In genomic region chr19:18351544-18351943, GRCh38 we compare ENCODE assay signal across 30 cellular contexts. TPM values are rescaled to one million over a fixed set of nuclear protein-coding genes. Genes with fewer than 3 reads are reported as not detected.
DNase-seq lines count a peak whose midpoint lies in the region; ATAC-seq, FAIRE-seq and TF ChIP-seq lines count a peak whose summit lies in the region.
"Had no signal": no experiment of that assay in that cellular context is flagged by ENCODE, and none has a peak within 500 bp of the region (broad histone marks: within the 10 kb centered on the region; RNA-seq: fewer than 3 reads in every experiment).

No MANE protein-coding gene starts in this region.

- H3K27me3 ChIP-seq in Panc1 (ENCODE audit: control insufficient read depth, insufficient read depth, low read length) (no peaks in the 10 kb centered on the region), K562 (ENCODE audit: control insufficient read depth in 2 of 2, insufficient read depth in 2 of 2, low read length in 2 of 2) (no peaks in the 10 kb centered on the region), aorta (ENCODE audit: control insufficient read depth in 1 of 2, insufficient read depth in 2 of 2, low read length in 1 of 2) (no peaks in the 10 kb centered on the region)
- H3K27me3 ChIP-seq: BLaER1 had no signal

- no peak overlapping the region for H3K27ac ChIP-seq in HEK293 (ENCODE audit: extremely low read depth, low read depth, low read length)
- H3K27ac ChIP-seq in Panc1 (ENCODE audit: low read length), result peak overlapping the region; percentile 34; the same call in 1 of the 2 replicates
- no peak overlapping the region for H3K27ac ChIP-seq in K562 (ENCODE audit: extremely low read depth, low read depth, low read length)
- H3K27ac ChIP-seq in aorta (ENCODE audit: low read depth in 1 of 2, low read length in 2 of 2), result no peak overlapping the region
- H3K27ac ChIP-seq: BLaER1 had no signal

- no peak for DNase-seq in Panc1 (ENCODE audit: low read depth, low spot score)
- no peak for DNase-seq in K562 (ENCODE audit: extremely low read depth in 1 of 4, low spot score in 3 of 4)
- DNase-seq in aorta, result no peak
- DNase-seq: 8988T; ACHN; BE2C; C1 segment of cervical spinal cord; CD4-positive, alpha-beta memory T cell; CD4-positive, CD25-positive, alpha-beta regulatory T cell; CD8-positive, alpha-beta memory T cell; COR-L47; DMS 273 treated with DMSO at 0.1 percent for 48 hours; DMS153; DMS53; DMS79; DND-41; EL; GDM1 had no signal

- H3K36me3 ChIP-seq in HEK293 (ENCODE audit: control insufficient read depth in 2 of 2, insufficient read depth in 1 of 2, low read length in 2 of 2) (peaks cover 0 to 7% of the 10 kb centered on the region in 2 experiments; a peak in 1 of 3 replicates), Panc1 (ENCODE audit: control insufficient read depth, insufficient read depth, low read length) (no peaks in the 10 kb centered on the region), K562 (ENCODE audit: control insufficient read depth, insufficient read depth, low read length) (peaks cover 43% of the 10 kb centered on the region), aorta (ENCODE audit: control insufficient read depth in 1 of 2, insufficient read depth in 2 of 2, low read length in 1 of 2) (no peaks in the 10 kb centered on the region)
- H3K36me3 ChIP-seq: BE2C had no signal

- no peak overlapping the region for H3K9ac ChIP-seq in K562 (ENCODE audit: insufficient read depth in 1 of 2, low read depth in 2 of 2, low read length in 2 of 2)
- H3K9ac ChIP-seq: BLaER1 had no signal

- H3K4me1 ChIP-seq in HEK293 (ENCODE audit: control insufficient read depth, insufficient read depth, low read length) (no peaks in the 10 kb centered on the region), Panc1 (ENCODE audit: control insufficient read depth, insufficient read depth, low read length) (no peaks in the 10 kb centered on the region), K562 (replicated peaks in 1 of 2; ENCODE audit: control insufficient read depth in 2 of 2, insufficient read depth in 2 of 2, low read length in 2 of 2) (no peaks in the 10 kb centered on the region), aorta (ENCODE audit: control insufficient read depth in 1 of 2, insufficient read depth in 2 of 2, low read length in 2 of 2) (no peaks in the 10 kb centered on the region)
- H3K4me1 ChIP-seq: BE2C, BLaER1 had no signal

- TF ChIP-seq POLR2A in K562 (conservative IDR thresholded peaks at IDR 0.05), result no peak

- H2AFZ ChIP-seq in K562 (ENCODE audit: low read depth, low read length), result no peak overlapping the region

- in situ Hi-C loops in Panc1 (cut with HindIII; ENCODE audit: low pct_unique_long_range_greater_than_20kb, low sequenced_read_pairs), result no loop called here
- in situ Hi-C loops in K562 (cut with MboI), result no loop called here

- H3K9me3 ChIP-seq in HEK293 (ENCODE audit: control insufficient read depth, insufficient read depth, low read depth, low read length), result no peaks in the 10 kb centered on the region
- H3K9me3 ChIP-seq in Panc1 (ENCODE audit: control insufficient read depth, insufficient read depth, low read depth, low read length), result no peaks in the 10 kb centered on the region
- H3K9me3 ChIP-seq in K562 (replicated peaks; ENCODE audit: control insufficient read depth, insufficient read depth, low read depth, low read length), result no peaks in the 10 kb centered on the region
- H3K9me3 ChIP-seq in aorta (ENCODE audit: control insufficient read depth, low read length), result no peaks in the 10 kb centered on the region
- H3K9me3 ChIP-seq: BE2C, BLaER1 had no signal

- H3K4me3 ChIP-seq in HEK293 (ENCODE audit: low read depth, low read length), result no peak overlapping the region
- no peak overlapping the region for H3K4me3 ChIP-seq in Panc1 (ENCODE audit: low read depth in 2 of 2, low read length in 2 of 2)
- no peak overlapping the region for H3K4me3 ChIP-seq in K562
- no peak overlapping the region for H3K4me3 ChIP-seq in aorta (ENCODE audit: low read length in 2 of 2)
- H3K4me3 ChIP-seq: BLaER1, GM12878 had no signal

- POLR2A ChIA-PET in HEK293 (lab: Yijun Ruan, JAX) (interaction anchor here (0.7 kb wide), 1 partner anchor 137 kb away, joined by 5 read pairs; no protein-coding TSS in a partner anchor), Panc1 (lab: Charles Lee) (no interaction called here), K562 (lab: Yijun Ruan, JAX) (no interaction called here)

- TF ChIP-seq CTCF in HEK293 (tag by site-specific recombination; IDR thresholded peaks at IDR 0.05) (no peak), Panc1 (IDR thresholded peaks at IDR 0.05) (no peak), K562 (IDR thresholded peaks at IDR 0.05 in 2 of 3, conservative IDR thresholded peaks at IDR 0.05 in 1 of 3; ENCODE audit: insufficient read depth in 2 of 3, low read depth in 1 of 3, low read length in 3 of 3) (no peak)

- TF ChIP-seq RAD21 in K562 (CRISPR knock-in tag; conservative IDR thresholded peaks at IDR 0.05 in 1 of 2, IDR thresholded peaks at IDR 0.05 in 1 of 2), result no peak

- 90% methylated on average over 6 of the region's 7 CpGs for WGBS in K562 (ENCODE audit: insufficient coverage, low coverage, missing lambda C conversion rate)
- WGBS in aorta, 2 donors, result 91 to 94% methylated on average over 7 of the region's 7 CpGs

- CTCF ChIA-PET in HEK293 (lab: Yijun Ruan, JAX) (interaction anchor here (0.8 to 4.6 kb wide), 3 partner anchors 13 to 41 kb away, joined by 4 to 46 read pairs (median 22); no protein-coding TSS in a partner anchor), Panc1 (lab: Charles Lee) (no interaction called here), K562 (lab: Yijun Ruan, JAX; ENCODE audit: low intra/inter-chr PET ratio) (no interaction called here)

- intact Hi-C loops in Panc1 (cut with micrococcal nuclease; ENCODE audit: unreplicated experiment) (no loop called here), K562 (cut with micrococcal nuclease) (no loop called here), aorta (cut with DNase I) (loop anchor here in 1 of 2 donors (5.0 kb wide), 1 partner anchor 36 kb away; the partner anchor contains the start of gene GDF15)

- H3K79me2 ChIP-seq in K562 (ENCODE audit: control insufficient read depth, insufficient read depth, low read length), result peaks cover 11% of the 10 kb centered on the region; the same call in 2 of the 3 replicates

- ATAC-seq in Panc1, result no peak
- ATAC-seq in K562, result no peak
- ATAC-seq in GM18520 (IDR thresholded peaks at IDR 0.05; ENCODE audit: unreplicated experiment), result no peak
- ATAC-seq in aorta (ENCODE audit: low FRiP score), result no peak
- ATAC-seq: GM12878 had no signal

- no peaks in the 10 kb centered on the region for H4K20me1 ChIP-seq in K562 (replicated peaks; ENCODE audit: control insufficient read depth, insufficient read depth, low read length)
- H4K20me1 ChIP-seq: BLaER1 had no signal

- no TSS peak for BruUV-seq in Panc1 (replicated peaks; lab: Mats Ljungman, UMichigan)
- no TSS peak for BruUV-seq in K562 (replicated peaks; lab: Mats Ljungman, UMichigan)

- TF ChIP-seq EP300 in K562 (IDR thresholded peaks at IDR 0.05; ENCODE audit: low read length), result no peak

- no peak overlapping the region for H3K4me2 ChIP-seq in K562 (ENCODE audit: insufficient read depth, low read length)
- H3K4me2 ChIP-seq: BLaER1 had no signal

- H3K9me1 ChIP-seq in K562 (ENCODE audit: control insufficient read depth, insufficient read depth, low read length), result no peaks in the 10 kb centered on the region

- FAIRE-seq in K562 (lab: Jason Lieb, UNC), result no peak
- FAIRE-seq: A204.1, GM12878, GM12892, GM18507, GM19239 had no signal

RNA-seq across cellular contexts. Expression of gene PGPEP1, which starts 11.1 kb away (rescaled TPM):
- total RNA-seq in Panc1 (2021; ENCODE audit: unreplicated experiment) (36.3 TPM), K562 (2014; rRNA removed) (29.5 and 33.8 TPM in 2 replicates), K562 (2014; rRNA removed; fragmentation: Illumina TruSeq; extraction: Trizol) (32.2 and 33.5 TPM in 2 replicates), K562 (2015; rRNA removed; fragmentation: Illumina TruSeq; extraction: Trizol) (37.3 and 38.5 TPM in 2 replicates), K562 (2021) (61.7 and 69.6 TPM in 2 replicates), aorta (10 to 100 TPM; 41.5 to 46.9 TPM)
- polyA plus RNA-seq in Panc1 (2012; ENCODE audit: insufficient read length), result 24.0 TPM
- total RNA-seq in K562 (2011; cell fraction: chromatin; rRNA removed; ENCODE audit: low replicate concordance), result 44.2 and 152 TPM in 2 replicates
- 93.0 and 102 TPM in 2 replicates for total RNA-seq in K562 (2011; cell fraction: nucleolus; rRNA removed)
- total RNA-seq in K562 (2011; cell fraction: nucleoplasm; rRNA removed), result 67.2 and 79.3 TPM in 2 replicates
- polyA plus RNA-seq in K562 (2011; rRNA removed) (37.8 and 43.0 TPM in 2 replicates), K562 (2014; fragmentation: Illumina TruSeq; extraction: Trizol) (36.1 and 36.4 TPM in 2 replicates), K562 (2014; fragmentation: Nextera tagmentation; extraction: Ambion mirVana) (10 to 100 TPM in 1 of 2 experiments, 1 to 10 TPM in 1; 10.0 to 13.4 TPM), K562 (2014; rRNA removed) (32.1 and 33.5 TPM in 2 replicates), aorta (10 to 100 TPM; 19.2 to 25.3 TPM)
- 33.8 and 35.3 TPM in 2 replicates for polyA plus RNA-seq in K562 (2011; cell fraction: cytosol; rRNA removed)
- polyA plus RNA-seq in K562 (2011; cell fraction: nucleus; rRNA removed), result 40.8 and 54.8 TPM in 2 replicates
- 28.3 and 41.7 TPM in 2 replicates for polyA plus RNA-seq in K562 (2012)
- 49.2 and 73.9 TPM in 2 replicates for polyA minus RNA-seq in K562 (2011; rRNA and poly(A)+ RNA removed)
- polyA minus RNA-seq in K562 (2011; cell fraction: cytosol; rRNA and poly(A)+ RNA removed), result 39.5 and 43.2 TPM in 2 replicates
- 33.0 and 37.7 TPM in 2 replicates for polyA minus RNA-seq in K562 (2011; cell fraction: nucleus; rRNA and poly(A)+ RNA removed)

RNA-seq across cellular contexts. Expression of gene LSM4, which starts 28.7 kb away (rescaled TPM):
- total RNA-seq in Panc1 (2021; ENCODE audit: unreplicated experiment), result 209 TPM
- 226 TPM for polyA plus RNA-seq in Panc1 (2012; ENCODE audit: insufficient read length)
- 34.5 and 96.0 TPM in 2 replicates for total RNA-seq in K562 (2011; cell fraction: chromatin; rRNA removed; ENCODE audit: low replicate concordance)
- 110 and 120 TPM in 2 replicates for total RNA-seq in K562 (2011; cell fraction: nucleolus; rRNA removed)
- 70.1 and 74.1 TPM in 2 replicates for total RNA-seq in K562 (2011; cell fraction: nucleoplasm; rRNA removed)
- 763 and 822 TPM in 2 replicates for total RNA-seq in K562 (2014; rRNA removed)
- total RNA-seq in K562 (2014; rRNA removed; fragmentation: Illumina TruSeq; extraction: Trizol), result 202 and 208 TPM in 2 replicates
- total RNA-seq in K562 (2015; rRNA removed; fragmentation: Illumina TruSeq; extraction: Trizol), result 273 and 275 TPM in 2 replicates
- 362 and 385 TPM in 2 replicates for total RNA-seq in K562 (2021)
- 188 and 201 TPM in 2 replicates for polyA plus RNA-seq in K562 (2011; rRNA removed)
- 294 and 432 TPM in 2 replicates for polyA plus RNA-seq in K562 (2011; cell fraction: cytosol; rRNA removed)
- 206 and 249 TPM in 2 replicates for polyA plus RNA-seq in K562 (2011; cell fraction: nucleus; rRNA removed)
- 245 and 279 TPM in 2 replicates for polyA plus RNA-seq in K562 (2012)
- 126 and 203 TPM in 2 replicates for polyA plus RNA-seq in K562 (2014; fragmentation: Illumina TruSeq; extraction: Trizol)
- polyA plus RNA-seq in K562 (2014; fragmentation: Nextera tagmentation; extraction: Ambion mirVana), result 10 to 100 TPM; 11.9 to 29.7 TPM
- polyA plus RNA-seq in K562 (2014; rRNA removed), result 674 and 746 TPM in 2 replicates
- polyA minus RNA-seq in K562 (2011; rRNA and poly(A)+ RNA removed), result 38.4 and 39.9 TPM in 2 replicates
- 64.5 and 67.5 TPM in 2 replicates for polyA minus RNA-seq in K562 (2011; cell fraction: cytosol; rRNA and poly(A)+ RNA removed)
- 48.1 and 57.9 TPM in 2 replicates for polyA minus RNA-seq in K562 (2011; cell fraction: nucleus; rRNA and poly(A)+ RNA removed)
- total RNA-seq in aorta, result 10 to 100 TPM; 32.2 to 34.5 TPM
- 10 to 100 TPM; 58.6 to 91.8 TPM for polyA plus RNA-seq in aorta

RNA-seq across cellular contexts. Expression of gene GDF15, which starts 34.4 kb away (rescaled TPM):
- total RNA-seq in Panc1 (2021; ENCODE audit: unreplicated experiment), result 335 TPM
- 712 TPM for polyA plus RNA-seq in Panc1 (2012; ENCODE audit: insufficient read length)
- total RNA-seq in K562 (2011; cell fraction: chromatin; rRNA removed; ENCODE audit: low replicate concordance), result 25.1 and 116 TPM in 2 replicates
- 214 and 262 TPM in 2 replicates for total RNA-seq in K562 (2011; cell fraction: nucleolus; rRNA removed)
- 94.6 and 109 TPM in 2 replicates for total RNA-seq in K562 (2011; cell fraction: nucleoplasm; rRNA removed)
- 78.0 and 82.4 TPM in 2 replicates for total RNA-seq in K562 (2014; rRNA removed)
- 7.3 TPM in 2 replicates for total RNA-seq in K562 (2014; rRNA removed; fragmentation: Illumina TruSeq; extraction: Trizol)
- 10.1 and 11.0 TPM in 2 replicates for total RNA-seq in K562 (2015; rRNA removed; fragmentation: Illumina TruSeq; extraction: Trizol)
- 69.8 and 74.5 TPM in 2 replicates for total RNA-seq in K562 (2021)
- polyA plus RNA-seq in K562 (2011; rRNA removed), result 12.5 TPM in 2 replicates
- 31.8 and 127 TPM in 2 replicates for polyA plus RNA-seq in K562 (2011; cell fraction: cytosol; rRNA removed)
- 21.6 and 59.4 TPM in 2 replicates for polyA plus RNA-seq in K562 (2011; cell fraction: nucleus; rRNA removed)
- 50.1 and 369 TPM in 2 replicates for polyA plus RNA-seq in K562 (2012)
- 19.3 and 47.1 TPM in 2 replicates for polyA plus RNA-seq in K562 (2014; fragmentation: Illumina TruSeq; extraction: Trizol)
- polyA plus RNA-seq in K562 (2014; fragmentation: Nextera tagmentation; extraction: Ambion mirVana), result 1 to 10 TPM; 2.3 to 2.9 TPM
- 57.2 and 67.4 TPM in 2 replicates for polyA plus RNA-seq in K562 (2014; rRNA removed)
- 2.4 and 5.6 TPM in 2 replicates for polyA minus RNA-seq in K562 (2011; rRNA and poly(A)+ RNA removed)
- polyA minus RNA-seq in K562 (2011; cell fraction: cytosol; rRNA and poly(A)+ RNA removed), result 31.8 and 32.2 TPM in 2 replicates
- polyA minus RNA-seq in K562 (2011; cell fraction: nucleus; rRNA and poly(A)+ RNA removed), result 18.5 and 24.2 TPM in 2 replicates
- 1 to 10 TPM; 4.2 to 9.8 TPM for total RNA-seq in aorta
- polyA plus RNA-seq in aorta, result 1 to 10 TPM; 2.8 to 3.2 TPM
- total RNA-seq: CD4-positive, CD25-positive, alpha-beta regulatory T cell had no signal
- polyA plus RNA-seq: CD14-positive monocyte; CD4-positive, alpha-beta memory T cell; CD4-positive, CD25-positive, alpha-beta regulatory T cell; CD8-positive, alpha-beta memory T cell had no signal

RNA-seq across cellular contexts. Expression of gene LRRC25, which starts 45.9 kb away (rescaled TPM):
- total RNA-seq in Panc1 (2021; ENCODE audit: unreplicated experiment) (0.15 TPM), K562 (2014; rRNA removed) (0.18 and 0.29 TPM in 2 replicates), K562 (2014; rRNA removed; fragmentation: Illumina TruSeq; extraction: Trizol) (0.07 TPM in 1 of 2 replicates, not detected in the other), K562 (2015; rRNA removed; fragmentation: Illumina TruSeq; extraction: Trizol) (0.30 and 0.36 TPM in 2 replicates), K562 (2021) (0.09 and 0.22 TPM in 2 replicates), aorta (10 to 100 TPM in 1 of 2 donors, 1 to 10 TPM in 1; 7.7 to 15.6 TPM)
- polyA plus RNA-seq in Panc1 (2012; ENCODE audit: insufficient read length), result 0.15 TPM
- total RNA-seq in K562 (2011; cell fraction: chromatin; rRNA removed; ENCODE audit: low replicate concordance), result 0.25 TPM in 1 of 2 replicates, not detected in the other
- 0.39 and 0.50 TPM in 2 replicates for total RNA-seq in K562 (2011; cell fraction: nucleolus; rRNA removed)
- total RNA-seq in K562 (2011; cell fraction: nucleoplasm; rRNA removed), result 0.22 TPM in 1 of 2 replicates, not detected in the other
- polyA plus RNA-seq in K562 (2011; rRNA removed) (0.10 and 0.42 TPM in 2 replicates), K562 (2014; fragmentation: Illumina TruSeq; extraction: Trizol) (0.10 and 0.25 TPM in 2 replicates), K562 (2014; fragmentation: Nextera tagmentation; extraction: Ambion mirVana) (not detected), K562 (2014; rRNA removed) (0.08 TPM in 1 of 2 replicates, not detected in the other), aorta (1 to 10 TPM; 2.2 to 7.4 TPM)
- polyA plus RNA-seq in K562 (2011; cell fraction: cytosol; rRNA removed), result 0.31 and 0.41 TPM in 2 replicates
- polyA plus RNA-seq in K562 (2011; cell fraction: nucleus; rRNA removed), result 0.20 and 0.53 TPM in 2 replicates
- 0.33 and 1.1 TPM in 2 replicates for polyA plus RNA-seq in K562 (2012)
- 0.11 and 0.18 TPM in 2 replicates for polyA minus RNA-seq in K562 (2011; rRNA and poly(A)+ RNA removed)
- polyA minus RNA-seq in K562 (2011; cell fraction: cytosol; rRNA and poly(A)+ RNA removed), result 0.57 and 1.1 TPM in 2 replicates
- 0.13 and 0.67 TPM in 2 replicates for polyA minus RNA-seq in K562 (2011; cell fraction: nucleus; rRNA and poly(A)+ RNA removed)
- total RNA-seq: A673; CD4-positive, CD25-positive, alpha-beta regulatory T cell; Daoy; G401 had no signal
- polyA plus RNA-seq: CD8-positive, alpha-beta memory T cell had no signal

Comparison
In these comparisons a context has a peak if more than half of its experiments do, and no peak if none do; other contexts are left out.
1. Of the 44 proteins assayed by ChIP-seq in both K562 and HEK293: peak only in K562: none; only in HEK293: none; in both: ZNF121; in neither: 43.